Comparison of ENCODE assay signal across 15 cellular contexts in genomic region chr5:74288448-74289109, GRCh38.
DNase-seq lines count a peak whose midpoint lies in the region; ATAC-seq and TF ChIP-seq lines count a peak whose summit lies in the region.
"Had no signal": no experiment of that assay in that cellular context is flagged by ENCODE, and none has a peak within 500 bp of the region (broad histone marks: within the 10 kb centered on the region; RNA-seq: fewer than 3 reads in every experiment).

No MANE protein-coding gene starts in this region.

- no peaks in the 10 kb centered on the region; the same call in 1 of the 2 replicates for H3K4me1 ChIP-seq in IMR-90 (ENCODE audit: control insufficient read depth, insufficient read depth, low read length)
- H3K4me1 ChIP-seq: right lobe of liver had no signal

- H3K36me3 ChIP-seq in IMR-90 (ENCODE audit: control insufficient read depth, insufficient read depth, low read length): no peaks in the 10 kb centered on the region
- H3K36me3 ChIP-seq: cardiac muscle cell, right lobe of liver had no signal

- peaks cover 15% of the 10 kb centered on the region for H3K27me3 ChIP-seq in IMR-90 (ENCODE audit: control insufficient read depth, insufficient read depth, low read length)
- H3K27me3 ChIP-seq: cardiac muscle cell, right lobe of liver had no signal

- no TSS peak for BruUV-seq in IMR-90 (replicated peaks; lab: Mats Ljungman, UMichigan)

- H3K4me2 ChIP-seq in IMR-90 (ENCODE audit: low read depth, low read length): no peak overlapping the region

- POLR2A ChIA-PET in IMR-90 (lab: Charles Lee; ENCODE audit: unreplicated experiment): no interaction called here
- POLR2A ChIA-PET in activated CD4-positive, alpha-beta T cell treated with anti-CD3 and anti-CD28 coated beads for 36 hours (lab: Charles Lee): no interaction called here

- H3K4me1 Mint-ChIP-seq in activated CD4-positive, alpha-beta T cell treated with anti-CD3 and anti-CD28 coated beads for 36 hours: no peaks in the 10 kb centered on the region

- ATAC-seq in IMR-90 (ENCODE audit: low read depth): no peak
- no peak for ATAC-seq in activated CD4-positive, alpha-beta T cell treated with anti-CD3 and anti-CD28 coated beads for 36 hours
- ATAC-seq: activated CD8-positive, alpha-beta T cell treated with anti-CD3 and anti-CD28 coated beads for 36 hours had no signal

- H3K14ac ChIP-seq in IMR-90 (replicated peaks; ENCODE audit: low read depth, low read length): no peak overlapping the region

- H3K4me3 Mint-ChIP-seq in activated CD4-positive, alpha-beta T cell treated with anti-CD3 and anti-CD28 coated beads for 36 hours: no peak overlapping the region
- H3K4me3 Mint-ChIP-seq: activated CD8-positive, alpha-beta T cell treated with anti-CD3 and anti-CD28 coated beads for 36 hours had no signal

- dilution Hi-C loops in IMR-90 (cut with HindIII; ENCODE audit: low sequenced_read_pairs, unreplicated experiment): no loop called here

- no peak overlapping the region for H2BK15ac ChIP-seq in IMR-90 (ENCODE audit: low read depth, low read length)

- H4K91ac ChIP-seq in IMR-90 (ENCODE audit: insufficient read depth, low read depth, low read length): no peak overlapping the region

- TF ChIP-seq CTCF in IMR-90 (conservative IDR thresholded peaks at IDR 0.05; ENCODE audit: low read depth, low read length) (no peak), GM20000 (IDR thresholded peaks at IDR 0.05; ENCODE audit: extremely low read depth, missing control alignments) (no peak)

- H4K8ac ChIP-seq in IMR-90 (ENCODE audit: low read depth in 2 of 2, low read length in 2 of 2): no peak overlapping the region

- WGBS in IMR-90 (ENCODE audit: extremely low coverage in 2 of 2, insufficient read length in 1 of 2), 2 experiments: no CpG with 5 or more reads among the region's 3 CpGs

- H2BK5ac ChIP-seq in IMR-90 (ENCODE audit: low read depth, low read length, poor library complexity, severe bottlenecking): no peak overlapping the region

- intact Hi-C loops in IMR-90 (cut with micrococcal nuclease): no loop called here
- intact Hi-C loops in activated CD4-positive, alpha-beta T cell treated with anti-CD3 and anti-CD28 coated beads for 36 hours (cut with DNase I, micrococcal nuclease): no loop called here

- DNase-seq in IMR-90: peak; percentile 16
- DNase-seq in inferior parietal cortex (ENCODE audit: extremely low spot score): peak; percentile 63
- DNase-seq in skeletal muscle cell (ENCODE audit: low read depth): peak; percentile 83
- no peak for DNase-seq in activated CD4-positive, CD25-positive, alpha-beta regulatory T cell treated with anti-CD3 and anti-CD28 coated beads, Interleukin-2, amount 50 U/mL, for 72 hours
- DNase-seq in GM20000 (ENCODE audit: low spot score): no peak
- DNase-seq in HT-29 (ENCODE audit: low spot score): no peak
- DNase-seq in activated CD4-positive, alpha-beta T cell treated with anti-CD3 and anti-CD28 coated beads for 36 hours: no peak
- DNase-seq: activated CD8-positive, alpha-beta T cell treated with anti-CD3 and anti-CD28 coated beads for 36 hours; activated effector memory CD4-positive, alpha-beta T cell treated with Interleukin-2 at 50 U/mL for 16 hours; Karpas-422; right lobe of liver; T1000 had no signal

- no peak overlapping the region for H2AK5ac ChIP-seq in IMR-90 (ENCODE audit: low read depth, low read length)

- no peaks in the 10 kb centered on the region for H4K20me1 ChIP-seq in IMR-90 (ENCODE audit: insufficient read depth, low read length)

- CTCF ChIA-PET in IMR-90 (lab: Yijun Ruan, JAX): no interaction called here
- CTCF ChIA-PET in activated CD4-positive, alpha-beta T cell treated with anti-CD3 and anti-CD28 coated beads for 36 hours (lab: Charles Lee): no interaction called here

- no peak for TF ChIP-seq RAD21 in IMR-90 (IDR thresholded peaks at IDR 0.05; ENCODE audit: low read length)

- H3K18ac ChIP-seq in IMR-90 (ENCODE audit: low read depth, low read length): no peak overlapping the region

- no peak overlapping the region for H4K5ac ChIP-seq in IMR-90 (ENCODE audit: low read depth, low read length)

- no peak overlapping the region for H3K23ac ChIP-seq in IMR-90 (ENCODE audit: low read depth, low read length)

- H3K27ac Mint-ChIP-seq in activated CD4-positive, alpha-beta T cell treated with anti-CD3 and anti-CD28 coated beads for 36 hours: no peak overlapping the region
- H3K27ac Mint-ChIP-seq: activated CD8-positive, alpha-beta T cell treated with anti-CD3 and anti-CD28 coated beads for 36 hours had no signal

- H3K9me3 Mint-ChIP-seq in activated CD4-positive, alpha-beta T cell treated with anti-CD3 and anti-CD28 coated beads for 36 hours (ENCODE audit: low read depth): no peaks in the 10 kb centered on the region
- H3K9me3 Mint-ChIP-seq: activated CD8-positive, alpha-beta T cell treated with anti-CD3 and anti-CD28 coated beads for 36 hours had no signal

- H3K36me3 Mint-ChIP-seq in activated CD4-positive, alpha-beta T cell treated with anti-CD3 and anti-CD28 coated beads for 36 hours (ENCODE audit: low read depth): no peaks in the 10 kb centered on the region

- peaks cover 25% of the 10 kb centered on the region for H3K27me3 Mint-ChIP-seq in activated CD4-positive, alpha-beta T cell treated with anti-CD3 and anti-CD28 coated beads for 36 hours

- no peaks in the 10 kb centered on the region for H3K79me1 ChIP-seq in IMR-90 (ENCODE audit: low read depth in 1 of 2, low read length in 2 of 2)

- H3K9me1 ChIP-seq in IMR-90 (ENCODE audit: insufficient read depth, low read length): no peaks in the 10 kb centered on the region

- no peak overlapping the region for H2AFZ ChIP-seq in IMR-90 (replicated peaks; ENCODE audit: low read length, poor library complexity)

- no peak overlapping the region for H2BK120ac ChIP-seq in IMR-90 (ENCODE audit: low read depth, low read length)

- no peak overlapping the region for H3K4me3 ChIP-seq in IMR-90 (ENCODE audit: insufficient read depth, low read depth, low read length)
- H3K4me3 ChIP-seq in skeletal muscle cell (ENCODE audit: low read depth, low read length): no peak overlapping the region
- H3K4me3 ChIP-seq: cardiac muscle cell, right lobe of liver had no signal

- no peaks in the 10 kb centered on the region for H3K9me3 ChIP-seq in IMR-90 (ENCODE audit: control insufficient read depth, insufficient read depth, low read length)
- H3K9me3 ChIP-seq: right lobe of liver had no signal

- no peak overlapping the region for H3K4ac ChIP-seq in IMR-90 (ENCODE audit: low read depth, low read length)

- no peak overlapping the region for H3K56ac ChIP-seq in IMR-90 (ENCODE audit: extremely low read depth, insufficient read depth, low read length)

- in situ Hi-C loops in IMR-90 (cut with MboI; ENCODE audit: low sequenced_read_pairs): no loop called here

- no peak for TF ChIP-seq POLR2A in IMR-90 (IDR thresholded peaks at IDR 0.05; ENCODE audit: low read depth, low read length)

- no peak overlapping the region for H2BK20ac ChIP-seq in IMR-90 (ENCODE audit: low read depth, low read length)

- no peak overlapping the region for H2AK9ac ChIP-seq in IMR-90 (replicated peaks; ENCODE audit: low read depth, low read length, poor library complexity)

- no peak overlapping the region for H3K9ac ChIP-seq in IMR-90 (ENCODE audit: low read depth, low read length)

- H3K27ac ChIP-seq in IMR-90 (ENCODE audit: insufficient read depth, low read length): no peak overlapping the region
- peak overlapping the region; percentile 33 for H3K27ac ChIP-seq in cingulate gyrus (ENCODE audit: low read depth, low read length)
- H3K27ac ChIP-seq: cardiac muscle cell, epithelial cell of prostate, right lobe of liver had no signal

TF ChIP-seq in IMR-90, 13 proteins besides CTCF, POLR2A, EP300 and RAD21:
- no peak for TF ChIP-seq SMC3 (IDR thresholded peaks at IDR 0.05; ENCODE audit: low read depth, low read length)
- TF ChIP-seq CHD1 (IDR thresholded peaks at IDR 0.05; ENCODE audit: low read depth, low read length): no peak
- TF ChIP-seq USF2 (IDR thresholded peaks at IDR 0.05; ENCODE audit: low read depth, low read length): no peak
- TF ChIP-seq MXI1 (IDR thresholded peaks at IDR 0.05; ENCODE audit: borderline replicate concordance, low read depth, low read length): no peak
- TF ChIP-seq MAFK (IDR thresholded peaks at IDR 0.05; ENCODE audit: low read depth, low read length): no peak
- TF ChIP-seq RFX5 (IDR thresholded peaks at IDR 0.05; ENCODE audit: low read depth, low read length): no peak
- no peak for TF ChIP-seq BHLHE40 (IDR thresholded peaks at IDR 0.05; ENCODE audit: low read depth, low read length)

Comparison
In these comparisons a context has a peak if more than half of its experiments do, and no peak if none do; other contexts are left out.
1. DNase-seq: peak in IMR-90 (single experiment), inferior parietal cortex (single experiment) and skeletal muscle cell (single experiment); none in activated CD4-positive, CD25-positive, alpha-beta regulatory T cell treated with anti-CD3 and anti-CD28 coated beads, Interleukin-2, amount 50 U/mL, for 72 hours (single experiment), GM20000 (single experiment), HT-29 (single experiment) and activated CD4-positive, alpha-beta T cell treated with anti-CD3 and anti-CD28 coated beads for 36 hours (single experiment).